ENCODE assay signal across 20 cellular contexts in the genomic region with DNA sequence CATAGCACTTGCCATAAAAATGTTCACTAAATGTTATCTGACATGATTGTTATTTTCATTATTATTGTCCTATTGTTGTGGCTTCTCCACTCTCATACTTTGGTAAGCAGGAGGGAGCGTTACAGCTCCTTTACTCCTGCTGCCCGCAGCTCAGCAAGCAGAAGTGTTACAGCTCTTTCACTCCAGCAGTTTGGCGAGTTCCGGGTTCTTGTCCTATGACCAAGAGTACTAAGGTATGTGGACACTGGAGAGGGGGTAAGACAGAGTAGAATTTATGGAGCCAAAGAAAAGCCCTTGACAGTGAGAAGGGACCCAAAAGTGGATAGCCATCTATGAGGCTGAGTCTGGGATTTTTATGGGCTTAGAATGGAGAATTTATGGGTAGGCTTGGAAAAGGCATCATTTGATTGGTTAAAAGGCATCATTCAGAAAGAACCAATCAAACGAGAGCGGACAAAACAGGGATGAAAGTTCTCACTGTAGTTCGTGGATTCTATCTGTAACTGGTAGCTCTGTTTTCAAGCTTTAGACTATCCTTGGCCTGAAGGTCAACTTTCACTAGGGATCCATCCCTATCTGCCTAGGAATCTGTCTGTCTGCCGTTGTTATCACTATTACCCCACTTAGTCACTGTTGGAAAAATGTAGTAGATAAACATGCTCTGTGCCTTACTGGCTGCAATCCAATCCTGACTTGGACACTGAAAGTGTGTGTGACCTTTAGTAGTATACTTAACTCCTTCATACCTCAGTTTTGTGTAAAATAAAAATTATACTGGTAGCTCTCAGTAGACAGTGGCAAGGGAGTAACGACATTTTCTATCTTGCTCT.
DNase-seq lines count a peak whose midpoint lies in the region; ATAC-seq, FAIRE-seq and TF ChIP-seq lines count a peak whose summit lies in the region.
"Had no signal": no experiment of that assay in that cellular context is flagged by ENCODE, and none has a peak within 500 bp of the region (broad histone marks: within the 10 kb centered on the region; RNA-seq: fewer than 3 reads in every experiment).

No MANE protein-coding gene starts in this region.

- no peak overlapping the region for H3K4me3 ChIP-seq in adrenal gland
- H3K4me3 ChIP-seq in trophoblast cell (ENCODE audit: low read depth, low read length), result no peak overlapping the region
- H3K4me3 ChIP-seq: A549, SJCRH30 had no signal

- no peak overlapping the region for H4K12ac ChIP-seq in trophoblast cell (ENCODE audit: low read depth, low read length)

- no peaks in the 10 kb centered on the region for H3K4me1 Mint-ChIP-seq in activated T-cell treated with anti-CD3 and anti-CD28 coated beads, Interleukin-2, amount 50 U/mL, for 72 hours (ENCODE audit: low read depth)

- H3K4me3 Mint-ChIP-seq in activated T-cell treated with anti-CD3 and anti-CD28 coated beads, Interleukin-2, amount 50 U/mL, for 72 hours, result no peak overlapping the region

- TF ChIP-seq POLR2A in adrenal gland (IDR thresholded peaks at IDR 0.05), result no peak

- H3K9ac ChIP-seq in trophoblast cell (ENCODE audit: low read length), result no peak overlapping the region

- no peak overlapping the region for H2AK5ac ChIP-seq in trophoblast cell (ENCODE audit: low read length)

- peak overlapping the region; percentile 17 for H4K8ac ChIP-seq in trophoblast cell (ENCODE audit: low read depth, low read length)

- ATAC-seq in activated T-cell treated with anti-CD3 and anti-CD28 coated beads, Interleukin-2, amount 50 U/mL, for 72 hours (replicated peaks in 1 of 2), result no peak
- ATAC-seq in GM18511 (IDR thresholded peaks at IDR 0.05; ENCODE audit: unreplicated experiment), result no peak
- ATAC-seq: A549 had no signal

- no peak overlapping the region for H2BK5ac ChIP-seq in trophoblast cell (ENCODE audit: low read depth, low read length, poor library complexity)

- peak overlapping the region; percentile 38 for H4K91ac ChIP-seq in trophoblast cell (ENCODE audit: low read depth, low read length)

- intact Hi-C loops in adrenal gland (cut with DNase I), result no loop called here

- TF ChIP-seq CTCF in adrenal gland (IDR thresholded peaks at IDR 0.05), result no peak

- H3K36me3 ChIP-seq in adrenal gland (replicated peaks in 1 of 2), result no peaks in the 10 kb centered on the region
- H3K36me3 ChIP-seq in trophoblast cell (ENCODE audit: control insufficient read depth in 1 of 2, insufficient read depth in 2 of 2, low read length in 2 of 2), result no peaks in the 10 kb centered on the region
- H3K36me3 ChIP-seq: SJCRH30 had no signal

- H3K23ac ChIP-seq in trophoblast cell (ENCODE audit: low read length), result no peak overlapping the region

- H3K18ac ChIP-seq in trophoblast cell (ENCODE audit: low read length), result no peak overlapping the region

- 60 to 66% (median 63%) methylated on average over 9 of the region's 9 CpGs for WGBS in adrenal gland, 4 donors
- no CpG with 5 or more reads among the region's 9 CpGs for WGBS in trophoblast cell (ENCODE audit: extremely low coverage, insufficient coverage, insufficient read length)

- no peak overlapping the region for H2BK12ac ChIP-seq in trophoblast cell (ENCODE audit: low read length)

- no peaks in the 10 kb centered on the region for H3K79me2 ChIP-seq in trophoblast cell (ENCODE audit: control insufficient read depth, insufficient read depth, low read length, poor library complexity)

- no peaks in the 10 kb centered on the region for H3K9me3 ChIP-seq in adrenal gland (replicated peaks in 1 of 3)
- no peaks in the 10 kb centered on the region for H3K9me3 ChIP-seq in trophoblast cell (ENCODE audit: insufficient read depth, low read depth, low read length)
- H3K9me3 ChIP-seq: A549, SJCRH30 had no signal

- no peak overlapping the region for H2AFZ ChIP-seq in trophoblast cell (ENCODE audit: insufficient read depth, low read length, poor library complexity)

- no peak overlapping the region for H3K27ac Mint-ChIP-seq in activated T-cell treated with anti-CD3 and anti-CD28 coated beads, Interleukin-2, amount 50 U/mL, for 72 hours

- H3K9me3 Mint-ChIP-seq in activated T-cell treated with anti-CD3 and anti-CD28 coated beads, Interleukin-2, amount 50 U/mL, for 72 hours, result peaks cover 5 to 7% of the 10 kb centered on the region in 2 donors

- H3K4me1 ChIP-seq in adrenal gland (replicated peaks in 1 of 2) (peaks cover 0 to 7% of the 10 kb centered on the region in 2 donors), trophoblast cell (ENCODE audit: control insufficient read depth in 1 of 2, insufficient read depth in 2 of 2, low read length in 2 of 2) (peaks cover 0 to 2% of the 10 kb centered on the region in 2 experiments)
- H3K4me1 ChIP-seq: A549, SJCRH30 had no signal

- H3K14ac ChIP-seq in trophoblast cell (ENCODE audit: low read length), result no peak overlapping the region

- H3K27me3 ChIP-seq in adrenal gland (no peaks in the 10 kb centered on the region), trophoblast cell (ENCODE audit: insufficient read depth, low read length) (no peaks in the 10 kb centered on the region)
- H3K27me3 ChIP-seq: SJCRH30 had no signal

- H3K27me3 Mint-ChIP-seq in activated T-cell treated with anti-CD3 and anti-CD28 coated beads, Interleukin-2, amount 50 U/mL, for 72 hours (ENCODE audit: low read depth), result no peaks in the 10 kb centered on the region

- FAIRE-seq in islet of Langerhans (lab: Jason Lieb, UNC), result peak; percentile 79
- FAIRE-seq: A549, GM12892 had no signal

- H3K36me3 Mint-ChIP-seq in activated T-cell treated with anti-CD3 and anti-CD28 coated beads, Interleukin-2, amount 50 U/mL, for 72 hours (ENCODE audit: insufficient read depth in 2 of 2), result peaks cover 1 to 2% of the 10 kb centered on the region in 2 donors

- no peak overlapping the region for H3K27ac ChIP-seq in adrenal gland
- no peak overlapping the region for H3K27ac ChIP-seq in trophoblast cell (ENCODE audit: low read depth, low read length)
- H3K27ac ChIP-seq: A549, SJCRH30 had no signal

- no peak overlapping the region for H3K4ac ChIP-seq in trophoblast cell (ENCODE audit: low read depth, low read length)

- peak; percentile 13 for DNase-seq in HuH-7.5 (ENCODE audit: low spot score)
- DNase-seq in adrenal gland, result peak; percentile 47 to 80 (median 77)
- peak; percentile 64 to 88 for DNase-seq in trophoblast cell
- no peak for DNase-seq in activated CD8-positive, alpha-beta memory T cell treated with anti-CD3 and anti-CD28 coated beads, Interleukin-2, amount 50 U/mL, for 48 hours
- no peak for DNase-seq in activated T-cell treated with anti-CD3 and anti-CD28 coated beads, Interleukin-2, amount 50 U/mL, for 72 hours
- DNase-seq in GM03348 (ENCODE audit: low spot score), result no peak
- DNase-seq: C1 segment of cervical spinal cord, DND-41, GF-D8, H7, NCI-H1417, NCI-H187 treated with DMSO at 0.1 percent for 48 hours, NCI-H446, NCI-H69, OCI-M1, SJCRH30 had no signal

- H2BK120ac ChIP-seq in trophoblast cell (ENCODE audit: insufficient read depth, low read length, poor library complexity), result no peak overlapping the region

- H3K79me1 ChIP-seq in trophoblast cell (ENCODE audit: low read length), result no peaks in the 10 kb centered on the region

- no peak overlapping the region for H3K4me2 ChIP-seq in trophoblast cell (ENCODE audit: low read length)
- H3K4me2 ChIP-seq: A549 had no signal

Comparison
In these comparisons a context has a peak if more than half of its experiments do, and no peak if none do; other contexts are left out.
1. DNase-seq: peak in HuH-7.5 (single experiment), adrenal gland (7 of 7) and trophoblast cell (2 of 2); none in activated CD8-positive, alpha-beta memory T cell treated with anti-CD3 and anti-CD28 coated beads, Interleukin-2, amount 50 U/mL, for 48 hours (single experiment), activated T-cell treated with anti-CD3 and anti-CD28 coated beads, Interleukin-2, amount 50 U/mL, for 72 hours (0 of 2) and GM03348 (single experiment).